14 cellular contexts compared by ENCODE assay signal in genomic region chr4:141102367-141102766, GRCh38. TPM values are rescaled to one million over a fixed set of nuclear protein-coding genes. Genes with fewer than 3 reads are reported as not detected.
DNase-seq lines count a peak whose midpoint lies in the region; ATAC-seq and TF ChIP-seq lines count a peak whose summit lies in the region.
"Had no signal": no experiment of that assay in that cellular context is flagged by ENCODE, and none has a peak within 500 bp of the region (broad histone marks: within the 10 kb centered on the region; RNA-seq: fewer than 3 reads in every experiment).

No MANE protein-coding gene starts in this region.

- no peak overlapping the region for H3K27ac ChIP-seq in RWPE2 (ENCODE audit: poor library complexity, severe bottlenecking)
- H3K27ac ChIP-seq in psoas muscle: no peak overlapping the region
- H3K27ac ChIP-seq in thyroid gland: no peak overlapping the region
- H3K27ac ChIP-seq: suprapubic skin had no signal

- H3K27me3 ChIP-seq in RWPE2 (ENCODE audit: insufficient read depth, poor library complexity, severe bottlenecking) (no peaks in the 10 kb centered on the region), psoas muscle (ENCODE audit: insufficient read depth in 3 of 3, low read length in 2 of 3) (no peaks in the 10 kb centered on the region), thyroid gland (no peaks in the 10 kb centered on the region)
- H3K27me3 ChIP-seq: suprapubic skin had no signal

- H3K36me3 ChIP-seq in RWPE2 (ENCODE audit: low read depth) (no peaks in the 10 kb centered on the region), psoas muscle (ENCODE audit: insufficient read depth in 1 of 2, low read depth in 1 of 2) (no peaks in the 10 kb centered on the region), thyroid gland (no peaks in the 10 kb centered on the region)
- H3K36me3 ChIP-seq: suprapubic skin had no signal

- 81 to 94% (median 87%) methylated on average over 3 of the region's 3 CpGs for WGBS in psoas muscle, 3 donors
- WGBS in thyroid gland, 2 donors: 96 to 98% methylated on average over 3 of the region's 3 CpGs

- no peak overlapping the region for H3K4me3 ChIP-seq in RWPE2 (ENCODE audit: severe bottlenecking)
- no peak overlapping the region for H3K4me3 ChIP-seq in fibroblast of the aortic adventitia (ENCODE audit: low read depth, low read length)
- H3K4me3 ChIP-seq in psoas muscle: no peak overlapping the region
- H3K4me3 ChIP-seq in thyroid gland (replicated peaks in 1 of 3): no peak overlapping the region
- H3K4me3 ChIP-seq: suprapubic skin had no signal

- H3K4me1 ChIP-seq in RWPE2 (ENCODE audit: insufficient read depth, poor library complexity, severe bottlenecking) (peaks cover 7% of the 10 kb centered on the region), psoas muscle (no peaks in the 10 kb centered on the region), thyroid gland (no peaks in the 10 kb centered on the region)
- H3K4me1 ChIP-seq: Caco-2, suprapubic skin had no signal

- TF ChIP-seq POLR2A in thyroid gland (IDR thresholded peaks at IDR 0.05): no peak

- H3K9me3 ChIP-seq in RWPE2 (ENCODE audit: severe bottlenecking) (no peaks in the 10 kb centered on the region), psoas muscle (no peaks in the 10 kb centered on the region), thyroid gland (no peaks in the 10 kb centered on the region)
- H3K9me3 ChIP-seq: Caco-2, suprapubic skin had no signal

- ATAC-seq in RWPE2 (ENCODE audit: low read depth) (peak; percentile 82), psoas muscle (peak in 3 of 4 donors; percentile 36 to 61 (median 44))
- ATAC-seq: T-helper 17 cell had no signal

- intact Hi-C loops in psoas muscle (cut with DNase I) (no loop called here), thyroid gland (cut with DNase I) (no loop called here)

- DNase-seq in GM04503 (ENCODE audit: low read depth) (peak; percentile 53), RWPE2 (ENCODE audit: low spot score) (no peak), fibroblast of the aortic adventitia (ENCODE audit: low read depth) (peak; percentile 2), psoas muscle (no peak), DMS79 treated with DMSO at 0.1 percent for 48 hours (lab: John Stamatoyannopoulos, UW) (no peak), NCI-H526 treated with DMSO at 0.1 percent for 48 hours (lab: John Stamatoyannopoulos, UW) (no peak), HuH-7 (ENCODE audit: low spot score) (no peak), thyroid gland (no peak)
- DNase-seq: activated CD4-positive, alpha-beta memory T cell treated with anti-CD3 and anti-CD28 coated beads for 36 hours; activated naive CD4-positive, alpha-beta T cell treated with anti-CD3 and anti-CD28 coated beads, Interleukin-2, amount 50 U/mL, for 16 hours; Caco-2; nephron progenitor cell; T-helper 17 cell had no signal

- TF ChIP-seq CTCF in RWPE2 (IDR thresholded peaks at IDR 0.05; ENCODE audit: poor library complexity, severe bottlenecking) (no peak), fibroblast of the aortic adventitia (IDR thresholded peaks at IDR 0.05; ENCODE audit: insufficient read depth, low read length) (no peak), psoas muscle (IDR thresholded peaks at IDR 0.05) (no peak), thyroid gland (IDR thresholded peaks at IDR 0.05) (no peak)

RNA-seq across cellular contexts. Expression of gene RNF150, which starts 30.9 kb away (rescaled TPM):
- total RNA-seq in fibroblast of the aortic adventitia (ENCODE audit: low replicate concordance) (0.57 and 0.99 TPM in 2 replicates), psoas muscle (10 to 100 TPM in 1 of 4 donors, 1 to 10 TPM in 3; 3.2 to 12.6 (median 3.8) TPM), thyroid gland (10 to 100 TPM; 10.2 to 34.5 (median 24.2) TPM)
- polyA plus RNA-seq in psoas muscle: 1 to 10 TPM in 2 of 3 donors, under 1 TPM in 1; 0.78 to 2.7 (median 1.6) TPM
- total RNA-seq: activated CD4-positive, alpha-beta memory T cell treated with anti-CD3 and anti-CD28 coated beads for 36 hours; T-helper 17 cell had no signal

Comparison
In these comparisons a context has a peak if more than half of its experiments do, and no peak if none do; other contexts are left out.
1. DNase-seq: peak in GM04503 (single experiment) and fibroblast of the aortic adventitia (single experiment); none in RWPE2 (single experiment), psoas muscle (0 of 2), DMS79 treated with DMSO at 0.1 percent for 48 hours (single experiment), NCI-H526 treated with DMSO at 0.1 percent for 48 hours (single experiment), HuH-7 (single experiment) and thyroid gland (0 of 2).